19 cellular contexts compared by ENCODE assay signal in genomic region chr5:17187401-17187800, GRCh38. TPM values are rescaled to one million over a fixed set of nuclear protein-coding genes. Genes with fewer than 3 reads are reported as not detected.
A peak's percentile ranks its signal among the peaks of the same experiment; 100 is the strongest.
DNase-seq lines count a peak whose midpoint lies in the region; ATAC-seq and TF ChIP-seq lines count a peak whose summit lies in the region.
"Had no signal": no experiment of that assay in that cellular context is flagged by ENCODE, and none has a peak within 500 bp of the region (broad histone marks: within the 10 kb centered on the region; RNA-seq: fewer than 3 reads in every experiment).

No MANE protein-coding gene starts in this region.

- H3K36me3 Mint-ChIP-seq in activated CD8-positive, alpha-beta T cell treated with anti-CD3 and anti-CD28 coated beads for 36 hours (ENCODE audit: low read depth): no peaks in the 10 kb centered on the region
- H3K36me3 Mint-ChIP-seq: CD4-positive, alpha-beta memory T cell had no signal

- intact Hi-C loops in activated CD8-positive, alpha-beta T cell treated with anti-CD3 and anti-CD28 coated beads for 36 hours (cut with micrococcal nuclease): loop anchor here (5.0 kb wide), 2 partner anchors 255 to 395 kb away; no protein-coding TSS in a partner anchor

- peak overlapping the region; percentile 98 for H3K27ac ChIP-seq in SK-N-MC
- H3K27ac ChIP-seq in foreskin keratinocyte: peak overlapping the region; percentile 86
- H3K27ac ChIP-seq in Karpas-422 (ENCODE audit: low read length): no peak overlapping the region
- H3K27ac ChIP-seq: coronary artery, hepatocyte, psoas muscle had no signal

- in situ Hi-C loops in GM13977 (cut with MboI; ENCODE audit: low pct_unique_long_range_greater_than_20kb, low sequenced_read_pairs, unreplicated experiment): loop anchor here (25.0 kb wide), 1 partner anchor 400 kb away; no protein-coding TSS in a partner anchor

- H3K4me2 ChIP-seq in Karpas-422 (ENCODE audit: low read depth, low read length, poor library complexity, severe bottlenecking): no peak overlapping the region
- H3K4me2 ChIP-seq: hepatocyte had no signal

- H3K9me3 ChIP-seq in SK-N-MC (ENCODE audit: low read depth, low read length) (no peaks in the 10 kb centered on the region), Karpas-422 (ENCODE audit: low read length) (no peaks in the 10 kb centered on the region)
- H3K9me3 ChIP-seq: psoas muscle had no signal

- H3K36me3 ChIP-seq in SK-N-MC (ENCODE audit: insufficient read depth, low read length) (peaks cover 4% of the 10 kb centered on the region; the same call in 1 of the 2 replicates), Karpas-422 (ENCODE audit: insufficient read depth, low read length) (no peaks in the 10 kb centered on the region)

- H3K79me2 ChIP-seq in Karpas-422 (ENCODE audit: low read length): no peaks in the 10 kb centered on the region
- H3K79me2 ChIP-seq: hepatocyte had no signal

- H3K9me2 ChIP-seq in Karpas-422 (replicated peaks; ENCODE audit: insufficient read depth, low read length): no peaks in the 10 kb centered on the region

- H4K20me1 ChIP-seq in Karpas-422 (ENCODE audit: insufficient read depth, low read depth, low read length): no peaks in the 10 kb centered on the region

- no peak overlapping the region for H3K4me3 ChIP-seq in SK-N-MC
- no peak overlapping the region for H3K4me3 ChIP-seq in Karpas-422 (ENCODE audit: low read length)
- H3K4me3 ChIP-seq: coronary artery, hepatocyte, psoas muscle had no signal

- peaks cover 6% of the 10 kb centered on the region for H3K27me3 Mint-ChIP-seq in activated CD8-positive, alpha-beta T cell treated with anti-CD3 and anti-CD28 coated beads for 36 hours

- no peak overlapping the region for H3K27ac Mint-ChIP-seq in activated CD8-positive, alpha-beta T cell treated with anti-CD3 and anti-CD28 coated beads for 36 hours
- H3K27ac Mint-ChIP-seq: activated CD8-positive, alpha-beta T cell treated with anti-CD3 and anti-CD28 coated beads, Interleukin-2, amount 10 ng/mL, durations not matched to agents 7 days and 5 days; activated T-helper 2 cell treated with anti-CD3 and anti-CD28 coated beads, Interferon-gamma antibody, Interleukin-2, Interleukin-4, amounts not matched to agents 10 μg/mL and 5 μg/mL and 100 μg/mL, durations not matched to agents 14 hours and 24 hours and 36 hours; CD4-positive, alpha-beta memory T cell had no signal

- H2AFZ ChIP-seq in Karpas-422 (ENCODE audit: low read length): no peak overlapping the region
- H2AFZ ChIP-seq: hepatocyte had no signal

- DNase-seq in NCI-H82 (lab: John Stamatoyannopoulos, UW) (peak; percentile 45), NCI-H82 treated with DMSO at 0.1 percent for 48 hours (lab: John Stamatoyannopoulos, UW; ENCODE audit: unreplicated experiment) (no peak), SK-N-MC (ENCODE audit: low read depth, low spot score) (no peak), foreskin keratinocyte (peak; percentile 63 to 64), NCI-H1930 (lab: John Stamatoyannopoulos, UW) (no peak), GM13977 (ENCODE audit: low spot score) (no peak), Karpas-422 (no peak)
- no peak for DNase-seq in activated CD8-positive, alpha-beta T cell treated with anti-CD3 and anti-CD28 coated beads for 36 hours
- DNase-seq: 8988T; activated CD8-positive, alpha-beta T cell treated with anti-CD3 and anti-CD28 coated beads, Interleukin-2, amount 10 ng/mL, durations not matched to agents 7 days and 5 days; CD4-positive, alpha-beta memory T cell; erythroblast; left colon; psoas muscle; SIG-M5; stimulated activated CD4-positive, alpha-beta T cell treated with anti-CD3 and anti-CD28 coated beads, Interleukin-15, amount 100 ng/mL, for 24 hours had no signal

- no peak overlapping the region for H3K4me3 Mint-ChIP-seq in activated CD8-positive, alpha-beta T cell treated with anti-CD3 and anti-CD28 coated beads for 36 hours
- H3K4me3 Mint-ChIP-seq: activated CD8-positive, alpha-beta T cell treated with anti-CD3 and anti-CD28 coated beads, Interleukin-2, amount 10 ng/mL, durations not matched to agents 7 days and 5 days; CD4-positive, alpha-beta memory T cell had no signal

- TF ChIP-seq CTCF in foreskin keratinocyte (conservative IDR thresholded peaks at IDR 0.05) (no peak), GM13977 (IDR thresholded peaks at IDR 0.05; ENCODE audit: extremely low read depth, insufficient read depth, missing control alignments) (no peak)
- TF ChIP-seq CTCF in activated CD8-positive, alpha-beta T cell treated with anti-CD3 and anti-CD28 coated beads for 36 hours (IDR thresholded peaks at IDR 0.05): no peak

- peak overlapping the region; percentile 39 for H3K9ac ChIP-seq in SK-N-MC (ENCODE audit: insufficient read length)
- no peak overlapping the region for H3K9ac ChIP-seq in Karpas-422 (ENCODE audit: low read length)

- no peaks in the 10 kb centered on the region for H3K4me1 Mint-ChIP-seq in activated CD8-positive, alpha-beta T cell treated with anti-CD3 and anti-CD28 coated beads for 36 hours (ENCODE audit: low read depth)

- H3K9me3 Mint-ChIP-seq in activated CD8-positive, alpha-beta T cell treated with anti-CD3 and anti-CD28 coated beads for 36 hours: no peaks in the 10 kb centered on the region
- H3K9me3 Mint-ChIP-seq: activated T-helper 2 cell treated with anti-CD3 and anti-CD28 coated beads, Interferon-gamma antibody, Interleukin-2, Interleukin-4, amounts not matched to agents 10 μg/mL and 5 μg/mL and 100 μg/mL, durations not matched to agents 14 hours and 24 hours and 36 hours had no signal

- H3K4me1 ChIP-seq in foreskin keratinocyte: peaks cover 35% of the 10 kb centered on the region
- H3K4me1 ChIP-seq in Karpas-422 (ENCODE audit: low read length): no peaks in the 10 kb centered on the region

- CTCF ChIA-PET in activated CD8-positive, alpha-beta T cell treated with anti-CD3 and anti-CD28 coated beads for 36 hours (lab: Charles Lee): no interaction called here

- POLR2A ChIA-PET in activated CD8-positive, alpha-beta T cell treated with anti-CD3 and anti-CD28 coated beads for 36 hours (lab: Charles Lee): interaction anchor here (0.5 kb wide), 1 partner anchor 453 kb away, joined by 3 read pairs; no protein-coding TSS in a partner anchor

- ATAC-seq in foreskin keratinocyte: peak; percentile 36
- no peak for ATAC-seq in activated CD8-positive, alpha-beta T cell treated with anti-CD3 and anti-CD28 coated beads for 36 hours
- ATAC-seq: activated CD8-positive, alpha-beta T cell treated with anti-CD3 and anti-CD28 coated beads, Interleukin-2, amount 10 ng/mL, durations not matched to agents 7 days and 5 days; left colon; psoas muscle had no signal

- H3K27me3 ChIP-seq in foreskin keratinocyte (no peaks in the 10 kb centered on the region), Karpas-422 (ENCODE audit: low read length) (no peaks in the 10 kb centered on the region)
- H3K27me3 ChIP-seq: hepatocyte had no signal

RNA-seq across cellular contexts. Expression of gene BASP1, which starts 30.0 kb away (rescaled TPM):
- total RNA-seq in foreskin keratinocyte: 83.8 and 106 TPM in 2 replicates
- polyA plus RNA-seq in foreskin keratinocyte: 106 and 127 TPM in 2 replicates
- 25.8 and 34.6 TPM in 2 replicates for total RNA-seq in Karpas-422 (2014; rRNA removed; shearing (Covaris generic); ENCODE audit: low replicate concordance)
- total RNA-seq in activated CD8-positive, alpha-beta T cell treated with anti-CD3 and anti-CD28 coated beads for 36 hours: under 1 TPM; 0.18 to 0.47 TPM
- total RNA-seq: activated CD8-positive, alpha-beta T cell treated with anti-CD3 and anti-CD28 coated beads, Interleukin-2, amount 10 ng/mL, durations not matched to agents 7 days and 5 days had no signal

Comparison
In these comparisons a context has a peak if more than half of its experiments do, and no peak if none do; other contexts are left out.
1. DNase-seq: peak in NCI-H82 (single experiment) and foreskin keratinocyte (2 of 2); none in NCI-H82 treated with DMSO at 0.1 percent for 48 hours (single experiment), SK-N-MC (single experiment), NCI-H1930 (0 of 2), GM13977 (single experiment), Karpas-422 (single experiment) and activated CD8-positive, alpha-beta T cell treated with anti-CD3 and anti-CD28 coated beads for 36 hours (single experiment).
2. RNA of gene BASP1, which starts 30.0 kb away (total RNA-seq): 83.8 to 106 TPM in foreskin keratinocyte and 25.8 to 34.6 TPM in Karpas-422; 0.18 to 0.47 TPM in activated CD8-positive, alpha-beta T cell treated with anti-CD3 and anti-CD28 coated beads for 36 hours; every median in the first group is over 10 times any median in the second.